26 cellular contexts compared by ENCODE assay signal in the genomic region with DNA sequence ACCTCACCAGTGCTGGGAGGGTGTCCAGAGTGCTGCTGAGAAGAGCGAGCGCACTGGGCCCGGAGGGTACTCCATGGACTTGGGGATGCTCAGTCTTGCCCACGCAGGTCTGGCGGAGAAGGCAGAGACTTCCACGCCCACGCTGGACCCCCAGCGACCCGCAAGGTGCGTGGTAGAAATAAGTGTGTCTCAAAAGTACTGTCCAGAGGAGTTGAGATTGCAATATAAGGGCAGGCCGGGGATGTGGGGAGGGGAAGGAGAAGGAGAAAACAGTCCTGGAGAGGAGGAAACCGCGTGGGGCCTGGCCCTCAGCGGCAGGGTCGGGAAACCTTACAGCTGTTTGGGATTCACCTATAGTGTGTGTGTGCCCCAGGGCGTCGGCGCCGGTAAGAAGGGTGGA. TPM values are rescaled to one million over a fixed set of nuclear protein-coding genes. Genes with fewer than 3 reads are reported as not detected.
DNase-seq lines count a peak whose midpoint lies in the region; ATAC-seq, FAIRE-seq and TF ChIP-seq lines count a peak whose summit lies in the region.
"Had no signal": no experiment of that assay in that cellular context is flagged by ENCODE, and none has a peak within 500 bp of the region (broad histone marks: within the 10 kb centered on the region; RNA-seq: fewer than 3 reads in every experiment).

No MANE protein-coding gene starts in this region.

- no peak for TF ChIP-seq POLR2A in H1 (IDR thresholded peaks at IDR 0.05; ENCODE audit: control extremely low read depth in 1 of 2, low read depth in 2 of 2, low read length in 2 of 2)

- no peaks in the 10 kb centered on the region for H3K23me2 ChIP-seq in H1 (ENCODE audit: low read depth, low read length)

- no peak for FAIRE-seq in H1 (lab: Jason Lieb, UNC)
- FAIRE-seq: A549, D721Med, GM12891, GM18507 had no signal

- no peak for DNase-seq in GM23338 (ENCODE audit: low spot score)
- DNase-seq in H1 (ENCODE audit: low read depth in 1 of 2, low spot score in 2 of 2), result no peak
- DNase-seq in nephron progenitor cell, result no peak
- DNase-seq in neuronal stem cell (ENCODE audit: low spot score), result no peak
- no peak for DNase-seq in activated CD8-positive, alpha-beta memory T cell treated with anti-CD3 and anti-CD28 coated beads, Interleukin-2, amount 10 ng/mL, durations not matched to agents 7 days and 5 days
- DNase-seq in NCI-H82 (lab: John Stamatoyannopoulos, UW), result no peak
- no peak for DNase-seq in midbrain (lab: John Stamatoyannopoulos, UW)
- DNase-seq: 8988T; ACHN; AML-193; BE2C; CD4-positive, alpha-beta T cell; CD8-positive, alpha-beta memory T cell; DMS 273 treated with DMSO at 0.1 percent for 48 hours; DMS53; DMS79 treated with DMSO at 0.1 percent for 48 hours; GF-D8; HFFc6 had no signal

- H3K79me2 ChIP-seq in GM23338 (replicated peaks; ENCODE audit: insufficient read depth), result no peaks in the 10 kb centered on the region
- no peaks in the 10 kb centered on the region for H3K79me2 ChIP-seq in H1 (ENCODE audit: control insufficient read depth in 1 of 2, insufficient read depth in 2 of 2, low read length in 2 of 2)

- H3K9me2 ChIP-seq in GM23338 (ENCODE audit: insufficient read depth), result no peaks in the 10 kb centered on the region

- H3K18ac ChIP-seq in H1 (ENCODE audit: extremely low read depth, low read length) (no peak overlapping the region), neuronal stem cell (ENCODE audit: low read length) (peak overlapping the region; percentile 11)

- H2BK12ac ChIP-seq in H1 (ENCODE audit: low read depth, low read length), result no peak overlapping the region
- H2BK12ac ChIP-seq in neuronal stem cell (ENCODE audit: low read length), result no peak overlapping the region

- H3F3A ChIP-seq in GM23338 (replicated peaks; ENCODE audit: low read depth), result peaks cover 28% of the 10 kb centered on the region

- peaks cover 34% of the 10 kb centered on the region for H4K20me1 ChIP-seq in GM23338 (replicated peaks; ENCODE audit: insufficient read depth)
- peaks cover 20 to 21% of the 10 kb centered on the region in 2 experiments for H4K20me1 ChIP-seq in H1 (replicated peaks in 1 of 2; ENCODE audit: control insufficient read depth in 1 of 2, insufficient read depth in 2 of 2, low read length in 2 of 2)

- no peak overlapping the region for H3K27ac Mint-ChIP-seq in GM23338
- no peak overlapping the region for H3K27ac Mint-ChIP-seq in nephron progenitor cell
- H3K27ac Mint-ChIP-seq in activated CD8-positive, alpha-beta memory T cell treated with anti-CD3 and anti-CD28 coated beads, Interleukin-2, amount 10 ng/mL, durations not matched to agents 7 days and 5 days, result no peak overlapping the region
- H3K27ac Mint-ChIP-seq: CD14-positive monocyte; CD4-positive, alpha-beta T cell; CD8-positive, alpha-beta memory T cell; HFFc6 had no signal

- H3K36me3 ChIP-seq in GM23338 (ENCODE audit: insufficient read depth), result no peaks in the 10 kb centered on the region
- H3K36me3 ChIP-seq in H1 (ENCODE audit: control insufficient read depth in 2 of 4, insufficient read depth in 4 of 4, low read length in 3 of 4), result no peaks in the 10 kb centered on the region
- H3K36me3 ChIP-seq in neuronal stem cell (replicated peaks in 1 of 2; ENCODE audit: control insufficient read depth in 2 of 2, insufficient read depth in 2 of 2, low read length in 2 of 2), result no peaks in the 10 kb centered on the region
- H3K36me3 ChIP-seq: BE2C; BLaER1 treated with 17β-estradiol and CSF1 and Interleukin-3, amounts not matched to agents 10 nM and 100 nM; HAP-1 had no signal

- H3K4ac ChIP-seq in H1 (replicated peaks; ENCODE audit: insufficient read length, low read depth, low read length), result no peak overlapping the region
- no peak overlapping the region for H3K4ac ChIP-seq in neuronal stem cell (ENCODE audit: low read length)

- H2AK5ac ChIP-seq in H1 (ENCODE audit: low read depth, low read length) (no peak overlapping the region), neuronal stem cell (ENCODE audit: low read depth, low read length) (no peak overlapping the region)

- H3K4me1 ChIP-seq in GM23338 (ENCODE audit: insufficient read depth), result peaks cover 35% of the 10 kb centered on the region
- H3K4me1 ChIP-seq in H1 (replicated peaks in 1 of 4; ENCODE audit: control insufficient read depth in 3 of 4, insufficient read depth in 4 of 4, low read length in 3 of 4), result peaks cover 6 to 22% (median 10%) of the 10 kb centered on the region in 4 experiments
- peaks cover 0 to 24% of the 10 kb centered on the region in 2 donors for H3K4me1 ChIP-seq in neuronal stem cell (ENCODE audit: control insufficient read depth in 2 of 2, insufficient read depth in 1 of 2, low read depth in 1 of 2, low read length in 2 of 2)
- H3K4me1 ChIP-seq: A549; BE2C; BLaER1 treated with 17β-estradiol and CSF1 and Interleukin-3, amounts not matched to agents 10 nM and 100 nM; HAP-1 had no signal

- H3K9ac ChIP-seq in H1 (replicated peaks in 1 of 4; ENCODE audit: extremely low read depth in 1 of 4, low read depth in 3 of 4, low read length in 3 of 4), result no peak overlapping the region
- H3K9ac ChIP-seq in neuronal stem cell (ENCODE audit: low read depth, low read length, poor library complexity), result no peak overlapping the region
- H3K9ac ChIP-seq: BLaER1 treated with 17β-estradiol and CSF1 and Interleukin-3, amounts not matched to agents 10 nM and 100 nM had no signal

- no peak overlapping the region for H3K4me3 Mint-ChIP-seq in GM23338
- H3K4me3 Mint-ChIP-seq in nephron progenitor cell, result peak overlapping the region; percentile 18
- no peak overlapping the region for H3K4me3 Mint-ChIP-seq in activated CD8-positive, alpha-beta memory T cell treated with anti-CD3 and anti-CD28 coated beads, Interleukin-2, amount 10 ng/mL, durations not matched to agents 7 days and 5 days
- H3K4me3 Mint-ChIP-seq: CD4-positive, alpha-beta T cell; CD8-positive, alpha-beta memory T cell; HFFc6 had no signal

- H3K4me1 Mint-ChIP-seq in GM23338 (peaks cover 39% of the 10 kb centered on the region), nephron progenitor cell (peaks cover 44% of the 10 kb centered on the region)
- H3K4me1 Mint-ChIP-seq in activated CD8-positive, alpha-beta memory T cell treated with anti-CD3 and anti-CD28 coated beads, Interleukin-2, amount 10 ng/mL, durations not matched to agents 7 days and 5 days, result no peaks in the 10 kb centered on the region
- H3K4me1 Mint-ChIP-seq: CD14-positive monocyte; CD8-positive, alpha-beta memory T cell had no signal

- H3K79me1 ChIP-seq in H1 (ENCODE audit: low read depth, low read length) (no peaks in the 10 kb centered on the region), neuronal stem cell (ENCODE audit: low read depth, low read length) (no peaks in the 10 kb centered on the region)

- H3K27me3 Mint-ChIP-seq in GM23338 (ENCODE audit: insufficient read depth, low read depth, poor library complexity) (peaks cover 26% of the 10 kb centered on the region), nephron progenitor cell (ENCODE audit: low read depth, poor library complexity) (peaks cover 100% of the 10 kb centered on the region)
- peaks cover 65% of the 10 kb centered on the region for H3K27me3 Mint-ChIP-seq in activated CD8-positive, alpha-beta memory T cell treated with anti-CD3 and anti-CD28 coated beads, Interleukin-2, amount 10 ng/mL, durations not matched to agents 7 days and 5 days

- H3K14ac ChIP-seq in H1 (ENCODE audit: insufficient read length) (no peak overlapping the region), neuronal stem cell (ENCODE audit: low read length) (peak overlapping the region; percentile 47)

- no peak for TF ChIP-seq CTCF in GM23338 (conservative IDR thresholded peaks at IDR 0.05; ENCODE audit: low read depth in 2 of 2)
- TF ChIP-seq CTCF in H1 (IDR thresholded peaks at IDR 0.05; ENCODE audit: control extremely low read depth in 1 of 3, insufficient read depth in 1 of 3, low read depth in 1 of 3, low read length in 3 of 3), result no peak
- TF ChIP-seq CTCF in nephron progenitor cell (IDR thresholded peaks at IDR 0.05), result no peak

- H4K8ac ChIP-seq in H1 (ENCODE audit: extremely low read depth, insufficient read depth, low read length) (no peak overlapping the region), neuronal stem cell (ENCODE audit: low read depth, low read length) (no peak overlapping the region)

- H3K9me3 ChIP-seq in H1 (ENCODE audit: insufficient read depth in 2 of 2, low read depth in 1 of 2, low read length in 1 of 2) (no peaks in the 10 kb centered on the region), neuronal stem cell (replicated peaks in 1 of 2; ENCODE audit: control insufficient read depth in 2 of 2, insufficient read depth in 1 of 2, low read depth in 1 of 2, low read length in 2 of 2) (peaks cover 0 to 15% of the 10 kb centered on the region in 2 donors)
- H3K9me3 ChIP-seq: A549, BE2C, HAP-1 had no signal

- WGBS in H1 (ENCODE audit: extremely low coverage in 1 of 2, insufficient coverage in 1 of 2, insufficient read length in 1 of 2, insufficient replicate concordance in 2 of 2, low coverage in 1 of 2, low lambda C conversion rate in 2 of 2, missing lambda C conversion rate in 1 of 2), 2 experiments, result 49% methylated on average over 19 of the region's 19 CpGs; no CpG with 5 or more reads in 1 of the 2 experiments
- no CpG with 5 or more reads among the region's 19 CpGs for WGBS in neuronal stem cell (ENCODE audit: extremely low coverage in 2 of 2, insufficient read length in 2 of 2, insufficient replicate concordance in 1 of 2), 2 donors

- ATAC-seq in GM23338, result no peak
- no peak for ATAC-seq in activated CD8-positive, alpha-beta memory T cell treated with anti-CD3 and anti-CD28 coated beads, Interleukin-2, amount 10 ng/mL, durations not matched to agents 7 days and 5 days
- ATAC-seq in GM18861 (IDR thresholded peaks at IDR 0.05; ENCODE audit: unreplicated experiment), result no peak
- ATAC-seq: A549 had no signal

- no peak overlapping the region for H3K23ac ChIP-seq in H1 (ENCODE audit: insufficient read length)
- H3K23ac ChIP-seq in neuronal stem cell (ENCODE audit: low read depth, low read length, poor library complexity), result no peak overlapping the region

- peaks cover 100% of the 10 kb centered on the region for H3K27me3 ChIP-seq in GM23338 (ENCODE audit: insufficient read depth)
- H3K27me3 ChIP-seq in H1 (replicated peaks in 1 of 4; ENCODE audit: control insufficient read depth in 3 of 4, extremely low read depth in 1 of 4, insufficient read depth in 3 of 4, low read length in 3 of 4), result peaks cover 72 to 91% (median 82%) of the 10 kb centered on the region in 4 experiments
- H3K27me3 ChIP-seq in neuronal stem cell (ENCODE audit: control insufficient read depth in 3 of 3, insufficient read depth in 3 of 3, low read depth in 1 of 3, low read length in 3 of 3), result peaks cover 21 to 68% (median 60%) of the 10 kb centered on the region in 3 experiments

- H4K91ac ChIP-seq in H1 (replicated peaks; ENCODE audit: insufficient read length, low read length) (no peak overlapping the region), neuronal stem cell (ENCODE audit: low read depth, low read length, poor library complexity) (no peak overlapping the region)

- H2BK15ac ChIP-seq in H1 (ENCODE audit: low read length) (no peak overlapping the region), neuronal stem cell (ENCODE audit: low read length) (no peak overlapping the region)

- H2AFZ ChIP-seq in GM23338, result no peak overlapping the region
- no peak overlapping the region for H2AFZ ChIP-seq in H1 (ENCODE audit: low read length)
- H2AFZ ChIP-seq in neuronal stem cell (ENCODE audit: low read length), result no peak overlapping the region

- H2BK5ac ChIP-seq in H1 (ENCODE audit: low read depth, low read length) (no peak overlapping the region), neuronal stem cell (ENCODE audit: low read length) (no peak overlapping the region)

- no peak overlapping the region for H3K27ac ChIP-seq in GM23338 (ENCODE audit: low read depth)
- H3K27ac ChIP-seq in H1 (ENCODE audit: low read depth, low read length), result no peak overlapping the region
- no peak overlapping the region for H3K27ac ChIP-seq in neuronal stem cell (replicated peaks; ENCODE audit: low read length)
- H3K27ac ChIP-seq: A549; BLaER1 treated with 17β-estradiol and CSF1 and Interleukin-3, amounts not matched to agents 10 nM and 100 nM had no signal

- POLR2A ChIA-PET in H1 (lab: Charles Lee; ENCODE audit: partially characterized antibody), result interaction anchor here (0.7 to 2.6 kb wide), 2 partner anchors 46 to 425 kb away, joined by 5 to 8 read pairs; no protein-coding TSS in a partner anchor

- TF ChIP-seq EP300 in H1 (IDR thresholded peaks at IDR 0.05; ENCODE audit: borderline replicate concordance in 1 of 2, low read depth in 2 of 2, low read length in 2 of 2), result no peak

- no peak for TF ChIP-seq RAD21 in H1 (IDR thresholded peaks at IDR 0.05 in 1 of 2, conservative IDR thresholded peaks at IDR 0.05 in 1 of 2; ENCODE audit: low read depth in 2 of 2, low read length in 2 of 2)

- no peak overlapping the region for H2BK120ac ChIP-seq in H1 (replicated peaks; ENCODE audit: low read depth, low read length)
- no peak overlapping the region for H2BK120ac ChIP-seq in neuronal stem cell (ENCODE audit: low read depth, low read length)

- H3K4me2 ChIP-seq in GM23338 (peak overlapping the region; percentile 65; the same call in 1 of the 2 replicates), H1 (ENCODE audit: insufficient read depth in 1 of 2, low read depth in 2 of 2, low read length in 2 of 2) (no peak overlapping the region; a peak in 1 of 4 replicates), neuronal stem cell (ENCODE audit: insufficient read depth, low read length, poor library complexity, severe bottlenecking) (no peak overlapping the region)
- H3K4me2 ChIP-seq: A549; BLaER1 treated with 17β-estradiol and CSF1 and Interleukin-3, amounts not matched to agents 10 nM and 100 nM had no signal

- H3K9me3 Mint-ChIP-seq in GM23338, result peaks cover 5% of the 10 kb centered on the region; the same call in 2 of the 3 replicates
- H3K9me3 Mint-ChIP-seq in nephron progenitor cell, result peaks cover 8% of the 10 kb centered on the region
- H3K9me3 Mint-ChIP-seq in activated CD8-positive, alpha-beta memory T cell treated with anti-CD3 and anti-CD28 coated beads, Interleukin-2, amount 10 ng/mL, durations not matched to agents 7 days and 5 days (ENCODE audit: low read depth), result no peaks in the 10 kb centered on the region
- H3K9me3 Mint-ChIP-seq: HFFc6 had no signal

- H2BK20ac ChIP-seq in H1 (ENCODE audit: low read length), result no peak overlapping the region

- H3K4me3 ChIP-seq in GM23338, result no peak overlapping the region
- H3K4me3 ChIP-seq in H1 (ENCODE audit: extremely low read depth in 1 of 4, insufficient read depth in 2 of 4, low read depth in 3 of 4, low read length in 4 of 4), result no peak overlapping the region
- no peak overlapping the region for H3K4me3 ChIP-seq in neuronal stem cell (ENCODE audit: low read length in 2 of 2)
- H3K4me3 ChIP-seq: A549; BLaER1 treated with 17β-estradiol and CSF1 and Interleukin-3, amounts not matched to agents 10 nM and 100 nM; HAP-1 had no signal

- no peak overlapping the region for H4K5ac ChIP-seq in H1 (ENCODE audit: insufficient read length, low read depth, low read length)

- H3K36me3 Mint-ChIP-seq in GM23338 (ENCODE audit: low read depth) (peaks cover 2% of the 10 kb centered on the region; the same call in 2 of the 3 replicates), nephron progenitor cell (ENCODE audit: low read depth) (peaks cover 5% of the 10 kb centered on the region)
- peaks cover 2% of the 10 kb centered on the region for H3K36me3 Mint-ChIP-seq in activated CD8-positive, alpha-beta memory T cell treated with anti-CD3 and anti-CD28 coated beads, Interleukin-2, amount 10 ng/mL, durations not matched to agents 7 days and 5 days

- no peak overlapping the region for H3K56ac ChIP-seq in H1 (replicated peaks; ENCODE audit: insufficient read length, low read depth, low read length)

- CTCF ChIA-PET in H1 (lab: Charles Lee; ENCODE audit: partially characterized antibody), result interaction anchor here (0.5 to 5.9 kb wide), 11 partner anchors 8 to 1834 kb away, joined by 3 to 58 read pairs (median 3); no protein-coding TSS in a partner anchor
- CTCF ChIA-PET in activated CD8-positive, alpha-beta memory T cell treated with anti-CD3 and anti-CD28 coated beads, Interleukin-2, amount 10 ng/mL, durations not matched to agents 7 days and 5 days (lab: Charles Lee), result no interaction called here

RNA-seq across cellular contexts. Expression of gene NR2F2, which starts 38.9 kb away (rescaled TPM):
- not detected in 2 replicates for total RNA-seq in GM23338 (2014; rRNA removed; shearing (Covaris generic))
- polyA plus RNA-seq in GM23338 (2016; fragmentation: Nextera tagmentation; extraction: Ambion mirVana) (0.16 and 0.23 TPM in 2 replicates), H1 (2011; rRNA removed) (0.03 and 0.14 TPM in 2 replicates)
- total RNA-seq in H1 (2021; fragmentation: NEBNext Ultra II Directional; extraction: Animal tissue kit (Norgen Biotek cat#: 25700)), result not detected in 2 replicates
- 0.05 TPM for polyA plus RNA-seq in H1 (2011; cell fraction: cytosol; rRNA removed)
- 0.07 TPM for polyA plus RNA-seq in H1 (2011; cell fraction: nucleus; rRNA removed)
- 0.21 to 0.88 TPM (median 0.46 TPM) in 4 replicates for polyA plus RNA-seq in H1 (2012, experiment 1 of 2)
- polyA plus RNA-seq in H1 (2012, experiment 2 of 2), result 0.10 TPM
- polyA plus RNA-seq in H1 (2013, experiment 1 of 2), result 0.04 TPM
- 0.04 TPM for polyA plus RNA-seq in H1 (2013, experiment 2 of 2)
- 0.03 TPM in 1 of 2 replicates, not detected in the other for polyA minus RNA-seq in H1 (2011; rRNA and poly(A)+ RNA removed)
- polyA minus RNA-seq in H1 (2011; cell fraction: cytosol; rRNA and poly(A)+ RNA removed), result 0.29 TPM
- polyA minus RNA-seq in H1 (2011; cell fraction: nucleus; rRNA and poly(A)+ RNA removed), result not detected
- polyA plus RNA-seq in neuronal stem cell (2013, experiment 1 of 2), result 43.2 TPM
- polyA plus RNA-seq in neuronal stem cell (2013, experiment 2 of 2), result 45.4 TPM
- total RNA-seq in activated CD8-positive, alpha-beta memory T cell treated with anti-CD3 and anti-CD28 coated beads, Interleukin-2, amount 10 ng/mL, durations not matched to agents 7 days and 5 days, result not detected
- total RNA-seq: CD4-positive, alpha-beta T cell; CD8-positive, alpha-beta memory T cell had no signal
- polyA plus RNA-seq: CD14-positive monocyte; CD8-positive, alpha-beta memory T cell had no signal
